Comparison of ENCODE assay signal across 12 cellular contexts in the genomic region with DNA sequence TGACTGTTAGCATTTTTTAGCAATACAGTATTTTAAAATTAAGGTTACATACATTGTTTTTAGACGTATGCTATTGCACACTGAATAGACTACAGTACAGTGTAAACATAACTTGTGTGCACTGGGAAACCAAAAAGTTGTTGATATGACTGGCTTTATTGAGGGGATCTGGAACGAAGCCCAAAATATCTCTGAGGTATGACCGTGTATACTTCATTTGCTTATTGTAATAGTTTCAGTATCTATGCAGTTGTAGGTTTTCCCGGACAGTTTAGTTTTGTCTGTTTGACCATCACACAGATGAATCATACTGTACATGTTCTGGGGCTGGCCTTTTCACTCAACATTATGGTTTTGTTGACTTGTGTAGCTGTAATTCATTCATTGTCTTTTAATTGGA. TPM values are rescaled to one million over a fixed set of nuclear protein-coding genes. Genes with fewer than 3 reads are reported as not detected.
A peak's percentile ranks its signal among the peaks of the same experiment; 100 is the strongest.
DNase-seq lines count a peak whose midpoint lies in the region; ATAC-seq, FAIRE-seq and TF ChIP-seq lines count a peak whose summit lies in the region.
"Had no signal": no experiment of that assay in that cellular context is flagged by ENCODE, and none has a peak within 500 bp of the region (broad histone marks: within the 10 kb centered on the region; RNA-seq: fewer than 3 reads in every experiment).

No MANE protein-coding gene starts in this region.

- DNase-seq in MV-4-11 (lab: John Stamatoyannopoulos, UW) = peak; percentile 53
- DNase-seq in glomerular visceral epithelial cell (ENCODE audit: extremely low spot score) = peak; percentile 47
- DNase-seq in progenitor cell of endocrine pancreas (ENCODE audit: low spot score, unreplicated experiment) = no peak
- DNase-seq in lower lobe of right lung = no peak
- no peak for DNase-seq in kidney
- DNase-seq in mesenteric fat pad (ENCODE audit: low spot score) = no peak
- DNase-seq: activated effector memory CD4-positive, alpha-beta T cell treated with anti-CD3 and anti-CD28 coated beads, Interleukin-2, amount 50 U/mL, for 16 hours; gastrocnemius medialis; SIG-M5 had no signal

- intact Hi-C loops in lower lobe of right lung (cut with DNase I) = no loop called here
- intact Hi-C loops in kidney (cut with DNase I) = no loop called here

- H3K9ac ChIP-seq in kidney (ENCODE audit: low read length in 2 of 2) = no peak overlapping the region

- H3K9me3 ChIP-seq in lower lobe of right lung (no peaks in the 10 kb centered on the region), kidney (ENCODE audit: control insufficient read depth in 1 of 2, low read length in 2 of 2) (no peaks in the 10 kb centered on the region)
- H3K9me3 ChIP-seq: gastrocnemius medialis had no signal

- no peaks in the 10 kb centered on the region for H3K36me3 Mint-ChIP-seq in progenitor cell of endocrine pancreas (ENCODE audit: insufficient read depth)
- H3K36me3 Mint-ChIP-seq: natural killer cell treated with Interleukin-12 subunit alpha and Interleukin-12 subunit beta and Interleukin-15 and Interleukin-18, amount 100 ng/mL, for 72 hours had no signal

- peaks cover 2% of the 10 kb centered on the region for H3K4me1 Mint-ChIP-seq in progenitor cell of endocrine pancreas (ENCODE audit: low read depth)

- H3K27me3 ChIP-seq in lower lobe of right lung (ENCODE audit: low read depth) = no peaks in the 10 kb centered on the region
- H3K27me3 ChIP-seq: gastrocnemius medialis had no signal

- H3K27ac Mint-ChIP-seq in progenitor cell of endocrine pancreas = no peak overlapping the region
- H3K27ac Mint-ChIP-seq: natural killer cell treated with Interleukin-12 subunit alpha and Interleukin-12 subunit beta and Interleukin-15 and Interleukin-18, amount 100 ng/mL, for 72 hours had no signal

- H3K36me3 ChIP-seq in lower lobe of right lung (no peaks in the 10 kb centered on the region), kidney (ENCODE audit: control insufficient read depth in 1 of 2, insufficient read depth in 2 of 2, low read length in 2 of 2) (no peaks in the 10 kb centered on the region)
- H3K36me3 ChIP-seq: gastrocnemius medialis had no signal

- H3K4me1 ChIP-seq in lower lobe of right lung (peaks cover 13% of the 10 kb centered on the region), kidney (ENCODE audit: control insufficient read depth in 1 of 2, insufficient read depth in 1 of 2, low read depth in 1 of 2, low read length in 2 of 2) (no peaks in the 10 kb centered on the region)
- H3K4me1 ChIP-seq: gastrocnemius medialis had no signal

- no peak overlapping the region for H3K4me3 ChIP-seq in lower lobe of right lung
- H3K4me3 ChIP-seq in kidney (ENCODE audit: low read length in 2 of 2) = no peak overlapping the region
- H3K4me3 ChIP-seq: gastrocnemius medialis had no signal

- no peak overlapping the region for H3K4me3 Mint-ChIP-seq in progenitor cell of endocrine pancreas (ENCODE audit: low read depth)
- H3K4me3 Mint-ChIP-seq: natural killer cell treated with Interleukin-12 subunit alpha and Interleukin-12 subunit beta and Interleukin-15 and Interleukin-18, amount 100 ng/mL, for 72 hours had no signal

- H3K27me3 Mint-ChIP-seq in progenitor cell of endocrine pancreas = peaks cover 7% of the 10 kb centered on the region

- ATAC-seq in GM18511 (IDR thresholded peaks at IDR 0.05; ENCODE audit: unreplicated experiment) (peak; percentile 80), GM21825 (IDR thresholded peaks at IDR 0.05; ENCODE audit: unreplicated experiment) (peak; percentile 57), lower lobe of right lung (no peak)
- ATAC-seq: gastrocnemius medialis had no signal

- no peak for FAIRE-seq in kidney (lab: Jason Lieb, UNC)

- H3K27ac ChIP-seq in lower lobe of right lung = no peak overlapping the region
- no peak overlapping the region for H3K27ac ChIP-seq in kidney (ENCODE audit: low read depth in 2 of 2, low read length in 2 of 2)
- H3K27ac ChIP-seq: gastrocnemius medialis had no signal

- TF ChIP-seq CTCF in progenitor cell of endocrine pancreas (IDR thresholded peaks at IDR 0.05; ENCODE audit: unreplicated experiment) (no peak), lower lobe of right lung (IDR thresholded peaks at IDR 0.05) (no peak), kidney (IDR thresholded peaks at IDR 0.05; ENCODE audit: borderline replicate concordance, extremely low read depth, insufficient read depth) (no peak)

- no peaks in the 10 kb centered on the region for H3K9me3 Mint-ChIP-seq in progenitor cell of endocrine pancreas (ENCODE audit: low read depth)
- H3K9me3 Mint-ChIP-seq: natural killer cell treated with Interleukin-12 subunit alpha and Interleukin-12 subunit beta and Interleukin-15 and Interleukin-18, amount 100 ng/mL, for 72 hours had no signal

RNA-seq across cellular contexts. Expression of a gene that starts 6.9 kb away (rescaled TPM):
- 47.1 and 55.5 TPM in 2 replicates for total RNA-seq in progenitor cell of endocrine pancreas
- 5.1 TPM for total RNA-seq in lower lobe of right lung
- total RNA-seq in kidney = 3.4 TPM
- polyA plus RNA-seq in kidney (ENCODE audit: insufficient read depth, low read depth, low replicate concordance) = 2.5 TPM
- 2.9 TPM for total RNA-seq in mesenteric fat pad

RNA-seq across cellular contexts. Expression of a gene that starts 11.3 kb away (rescaled TPM):
- total RNA-seq in progenitor cell of endocrine pancreas (161 and 175 TPM in 2 replicates), lower lobe of right lung (46.0 TPM), kidney (40.5 TPM), mesenteric fat pad (28.4 TPM)
- 35.3 TPM for polyA plus RNA-seq in kidney (ENCODE audit: insufficient read depth, low read depth, low replicate concordance)

RNA-seq across cellular contexts. Expression of a gene that starts 18.7 kb away (rescaled TPM):
- total RNA-seq in progenitor cell of endocrine pancreas = 0.47 and 0.65 TPM in 2 replicates
- 311 TPM for total RNA-seq in lower lobe of right lung
- total RNA-seq in kidney = 38.7 TPM
- polyA plus RNA-seq in kidney (ENCODE audit: insufficient read depth, low read depth, low replicate concordance) = 84.0 TPM
- 60.8 TPM for total RNA-seq in mesenteric fat pad

RNA-seq across cellular contexts. Expression of a gene that starts 30.0 kb away (rescaled TPM):
- total RNA-seq in progenitor cell of endocrine pancreas (17.5 and 19.1 TPM in 2 replicates), lower lobe of right lung (53.7 TPM), kidney (137 TPM), mesenteric fat pad (0.51 TPM)
- polyA plus RNA-seq in kidney (ENCODE audit: insufficient read depth, low read depth, low replicate concordance) = 37.4 TPM
- total RNA-seq: natural killer cell treated with Interleukin-12 subunit alpha and Interleukin-12 subunit beta and Interleukin-15 and Interleukin-18, amount 100 ng/mL, for 72 hours had no signal

RNA-seq across cellular contexts. Expression of a gene that starts 37.1 kb away (rescaled TPM):
- total RNA-seq in progenitor cell of endocrine pancreas (3.9 and 4.7 TPM in 2 replicates), lower lobe of right lung (85.6 TPM), kidney (200 TPM), mesenteric fat pad (38.0 TPM)
- polyA plus RNA-seq in kidney (ENCODE audit: insufficient read depth, low read depth, low replicate concordance) = 154 TPM

Comparison
In these comparisons a context has a peak if more than half of its experiments do, and no peak if none do; other contexts are left out.
1. ATAC-seq: peak in GM18511 (single experiment) and GM21825 (single experiment); none in lower lobe of right lung (0 of 2).
2. DNase-seq: peak in MV-4-11 (single experiment) and glomerular visceral epithelial cell (single experiment); none in progenitor cell of endocrine pancreas (single experiment), lower lobe of right lung (single experiment), kidney (single experiment) and mesenteric fat pad (single experiment).
3. RNA of a gene that starts 18.7 kb away (total RNA-seq): 311 TPM in lower lobe of right lung (single experiment), 60.8 TPM in mesenteric fat pad (single experiment) and 38.7 TPM in kidney (single experiment); 0.47 to 0.65 TPM in progenitor cell of endocrine pancreas; every median in the first group is over 10 times any median in the second.